1 cellular context compared by ENCODE assay signal in genomic region chr18:6406910-6407470, GRCh38.
TF ChIP-seq lines count a peak whose summit lies in the region.

No MANE protein-coding gene starts in this region.

TF ChIP-seq in HepG2, 621 proteins besides CTCF, POLR2A, EP300 and RAD21 (continued from another document and continues in another):
- TF ChIP-seq GMEB1 (CRISPR knock-in tag; IDR thresholded peaks at IDR 0.05; ENCODE audit: borderline replicate concordance) (no peak), SIX4 (CRISPR knock-in tag; IDR thresholded peaks at IDR 0.05) (peak; percentile 49; the same call in 1 of the 2 replicates), XBP1 (CRISPR knock-in tag; IDR thresholded peaks at IDR 0.05) (no peak), AKAP8 (CRISPR knock-in tag; IDR thresholded peaks at IDR 0.05) (no peak), ZNF503 (CRISPR knock-in tag; IDR thresholded peaks at IDR 0.05) (peak; percentile 53; the same call in 1 of the 2 replicates), FOXA1 (IDR thresholded peaks at IDR 0.05) (no peak), FOXA1 (CRISPR knock-in tag; IDR thresholded peaks at IDR 0.05) (0 out of 2 replicates have a peak, but pooled peaks have one; percentile 32), MIER3 (CRISPR knock-in tag; IDR thresholded peaks at IDR 0.05; ENCODE audit: borderline replicate concordance) (0 out of 2 replicates have a peak, but pooled peaks have one; percentile 22), MEIS2 (CRISPR knock-in tag; IDR thresholded peaks at IDR 0.05) (peak; percentile 33; the same call in 1 of the 2 replicates), ESRRA (CRISPR knock-in tag; IDR thresholded peaks at IDR 0.05; ENCODE audit: low read depth) (no peak), PAXIP1 (CRISPR knock-in tag; conservative IDR thresholded peaks at IDR 0.05) (peak; percentile 76), ZNF597 (CRISPR knock-in tag; IDR thresholded peaks at IDR 0.05) (no peak), GABPB1 (CRISPR knock-in tag; IDR thresholded peaks at IDR 0.05) (no peak), HNF4A (CRISPR knock-in tag; IDR thresholded peaks at IDR 0.05) (peak; percentile 45), GFI1 (CRISPR knock-in tag; IDR thresholded peaks at IDR 0.05; ENCODE audit: borderline replicate concordance) (peak; percentile 26; the same call in 1 of the 2 replicates), ZNF446 (CRISPR knock-in tag; IDR thresholded peaks at IDR 0.05) (no peak), HOXA5 (CRISPR knock-in tag; IDR thresholded peaks at IDR 0.05) (peak; percentile 60; the same call in 1 of the 2 replicates), HMG20A (CRISPR knock-in tag; IDR thresholded peaks at IDR 0.05; ENCODE audit: borderline replicate concordance) (0 out of 2 replicates have a peak, but pooled peaks have one; percentile 14), BCL6 (CRISPR knock-in tag; IDR thresholded peaks at IDR 0.05) (peak; percentile 50; the same call in 1 of the 2 replicates), MIXL1 (CRISPR knock-in tag; IDR thresholded peaks at IDR 0.05) (0 out of 2 replicates have a peak, but pooled peaks have one; percentile 50), IKZF5 (CRISPR knock-in tag; IDR thresholded peaks at IDR 0.05) (no peak), ZFP36L2 (CRISPR knock-in tag; IDR thresholded peaks at IDR 0.05) (no peak), NR2F6 (IDR thresholded peaks at IDR 0.05) (no peak), NR2F6 (CRISPR knock-in tag; IDR thresholded peaks at IDR 0.05) (peak; percentile 27; the same call in 1 of the 2 replicates), NFIC (IDR thresholded peaks at IDR 0.05; ENCODE audit: low read length) (peak; percentile 80), SAP130 (CRISPR knock-in tag; IDR thresholded peaks at IDR 0.05; ENCODE audit: low read depth) (peak; percentile 22; the same call in 1 of the 2 replicates), TCF7 (IDR thresholded peaks at IDR 0.05; ENCODE audit: low read depth) (peak; percentile 79), FOXP1 (IDR thresholded peaks at IDR 0.05) (no peak), FOXP1 (CRISPR knock-in tag; IDR thresholded peaks at IDR 0.05) (peak; percentile 85), SIX1 (CRISPR knock-in tag; IDR thresholded peaks at IDR 0.05; ENCODE audit: borderline replicate concordance) (peak; percentile 41; the same call in 1 of the 2 replicates), GATAD2A (CRISPR knock-in tag; IDR thresholded peaks at IDR 0.05) (0 out of 2 replicates have a peak, but pooled peaks have one; percentile 50), ATM (IDR thresholded peaks at IDR 0.05; ENCODE audit: borderline replicate concordance) (no peak), HNF1A (IDR thresholded peaks at IDR 0.05; ENCODE audit: low read depth) (peak; percentile 77), HNF1A (CRISPR knock-in tag; IDR thresholded peaks at IDR 0.05; ENCODE audit: borderline replicate concordance) (no peak), HOXA3 (CRISPR knock-in tag; IDR thresholded peaks at IDR 0.05) (no peak), FOXA3 (CRISPR knock-in tag; IDR thresholded peaks at IDR 0.05) (peak; percentile 43; the same call in 1 of the 2 replicates), ASH2L (IDR thresholded peaks at IDR 0.05; ENCODE audit: insufficient read length, low read depth, low read length) (peak; percentile 19), ARID3A (IDR thresholded peaks at IDR 0.05; ENCODE audit: low read depth, low read length) (peak; percentile 68), ZNF280D (CRISPR knock-in tag; IDR thresholded peaks at IDR 0.05) (no peak)
